17 cellular contexts compared by ENCODE assay signal in the genomic region with DNA sequence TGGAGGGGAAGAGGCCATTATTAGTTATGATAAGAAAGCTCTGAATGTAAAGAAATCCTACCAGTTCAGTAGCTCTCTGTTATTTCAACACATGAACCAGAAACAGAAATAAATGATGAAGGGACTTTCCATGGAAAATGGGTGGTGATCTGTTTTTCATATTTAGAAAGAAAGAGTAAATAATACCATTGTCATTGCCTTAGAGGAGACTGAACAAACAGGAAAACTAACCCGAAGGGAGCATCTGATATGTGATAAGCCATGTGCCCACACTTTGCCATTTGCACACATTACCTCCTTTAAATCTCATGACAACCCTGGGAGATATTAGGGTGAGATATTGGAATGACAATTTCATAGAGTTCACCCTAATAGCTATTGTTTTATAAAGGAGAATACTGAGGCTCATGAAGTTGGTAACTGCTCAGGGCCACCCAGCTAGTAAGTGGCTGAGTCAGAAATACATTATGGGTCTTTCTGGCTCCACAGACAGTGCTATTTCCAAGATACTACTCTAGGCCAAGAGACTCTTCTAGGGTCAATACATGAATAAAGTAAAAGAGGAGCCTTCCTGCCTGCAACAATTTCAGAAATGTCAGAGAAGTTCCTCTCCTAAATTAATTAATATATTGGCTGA.
"Had no signal": no experiment of that assay in that cellular context is flagged by ENCODE, and none has a peak within 500 bp of the region (broad histone marks: within the 10 kb centered on the region; RNA-seq: fewer than 3 reads in every experiment).

No MANE protein-coding gene starts in this region.

- H3K27ac Mint-ChIP-seq: naive thymus-derived CD8-positive, alpha-beta T cell; type B pancreatic cell had no signal

- H3K4me3 Mint-ChIP-seq: naive thymus-derived CD8-positive, alpha-beta T cell; neural crest cell; type B pancreatic cell had no signal

- H3K27ac ChIP-seq: dorsolateral prefrontal cortex, gastrocnemius medialis, heart right ventricle, ovary, right atrium auricular region, sigmoid colon had no signal

- H3K4me3 ChIP-seq: dorsolateral prefrontal cortex, gastrocnemius medialis, heart right ventricle, ovary, right atrium auricular region, sigmoid colon had no signal

- H3K4me1 ChIP-seq: gastrocnemius medialis, right atrium auricular region, sigmoid colon had no signal

- H3K9me3 Mint-ChIP-seq: neural crest cell, type B pancreatic cell had no signal

- ATAC-seq: gastrocnemius medialis; naive thymus-derived CD8-positive, alpha-beta T cell had no signal

- DNase-seq: cortex of kidney; effector CD8-positive, alpha-beta T cell; gastrocnemius medialis; heart right ventricle; hypothalamus; kidney glomerular epithelial cell; naive thymus-derived CD8-positive, alpha-beta T cell; ovary; sigmoid colon; small intestine; stimulated activated CD4-positive, alpha-beta T cell treated with anti-CD3 and anti-CD28 coated beads, Interleukin-12 subunit alpha, Interleukin-12 subunit beta, amount 100 ng/mL, for 4 hours; stimulated activated CD4-positive, alpha-beta T cell treated with anti-CD3 and anti-CD28 coated beads, Interleukin-2, amount 100 ng/mL, for 48 hours; stimulated activated naive CD4-positive, alpha-beta T cell treated with Interleukin-2 at 50 U/mL for 16 hours had no signal

- H3K36me3 Mint-ChIP-seq: naive thymus-derived CD8-positive, alpha-beta T cell; type B pancreatic cell had no signal

- H3K27me3 ChIP-seq: dorsolateral prefrontal cortex, gastrocnemius medialis, heart right ventricle, ovary, right atrium auricular region, sigmoid colon had no signal

- H3K4me1 Mint-ChIP-seq: naive thymus-derived CD8-positive, alpha-beta T cell had no signal

- H3K36me3 ChIP-seq: gastrocnemius medialis, heart right ventricle, ovary, right atrium auricular region, sigmoid colon had no signal

- H3K9me3 ChIP-seq: gastrocnemius medialis, heart right ventricle, ovary, right atrium auricular region, sigmoid colon had no signal
